24 cellular contexts compared by ENCODE assay signal in the genomic region with DNA sequence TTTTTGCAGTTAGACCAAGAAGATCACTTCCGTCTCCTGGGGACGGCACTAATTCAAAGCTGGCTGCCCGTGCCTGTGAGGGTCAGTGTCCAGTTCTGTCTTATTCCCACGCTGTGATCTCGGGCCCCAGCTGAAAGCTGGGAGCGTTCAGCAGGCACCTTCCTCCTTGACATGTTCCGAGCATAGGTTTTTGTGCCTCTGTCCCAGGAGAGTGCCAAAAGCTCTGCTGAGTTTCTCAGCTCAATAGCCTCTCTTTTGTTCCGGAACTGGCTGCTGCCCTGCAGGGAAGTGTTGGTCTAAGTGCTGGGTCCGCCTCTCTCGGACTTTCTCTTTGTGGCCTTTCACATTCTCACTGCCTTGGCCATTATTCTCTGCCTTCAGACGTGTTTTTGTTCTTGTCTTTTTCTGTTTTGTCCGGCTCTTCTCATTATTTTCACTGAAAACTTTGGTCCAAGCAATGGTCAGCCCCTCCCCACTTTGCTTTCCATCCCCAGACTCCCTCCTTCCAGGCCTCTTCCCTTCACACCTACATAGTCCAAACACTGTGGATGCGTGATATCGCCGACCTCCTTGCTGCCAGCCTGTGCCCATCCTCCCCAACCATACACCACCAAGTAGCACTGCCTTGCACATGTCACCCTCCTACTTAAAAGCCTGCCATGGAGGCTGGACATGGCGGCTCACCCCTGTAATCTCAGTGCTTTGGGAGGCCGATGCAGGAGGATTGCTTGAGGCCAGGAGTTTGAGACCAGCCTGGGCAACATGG.
DNase-seq lines count a peak whose midpoint lies in the region; ATAC-seq, FAIRE-seq and TF ChIP-seq lines count a peak whose summit lies in the region.
"Had no signal": no experiment of that assay in that cellular context is flagged by ENCODE, and none has a peak within 500 bp of the region (broad histone marks: within the 10 kb centered on the region; RNA-seq: fewer than 3 reads in every experiment).

No MANE protein-coding gene starts in this region.

- no peak overlapping the region for H3K27ac Mint-ChIP-seq in activated T-helper 2 cell treated with anti-CD3 and anti-CD28 coated beads, Interferon-gamma antibody, Interleukin-2, Interleukin-4, amounts not matched to agents 10 μg/mL and 5 μg/mL and 100 μg/mL, durations not matched to agents 14 hours and 24 hours and 36 hours
- H3K27ac Mint-ChIP-seq: activated naive CD4-positive, alpha-beta T cell treated with anti-CD3 and anti-CD28 coated beads, Interleukin-2, amount 50 U/mL, for 24 hours; HFFc6; T-helper 17 cell had no signal

- FAIRE-seq in D721Med (lab: Jason Lieb, UNC), result no peak

- no peak overlapping the region for H3K4me3 Mint-ChIP-seq in activated T-helper 2 cell treated with anti-CD3 and anti-CD28 coated beads, Interferon-gamma antibody, Interleukin-2, Interleukin-4, amounts not matched to agents 10 μg/mL and 5 μg/mL and 100 μg/mL, durations not matched to agents 14 hours and 24 hours and 36 hours (ENCODE audit: low read depth)
- H3K4me3 Mint-ChIP-seq: activated naive CD4-positive, alpha-beta T cell treated with anti-CD3 and anti-CD28 coated beads, Interleukin-2, amount 50 U/mL, for 24 hours; HFFc6; T-helper 17 cell had no signal

- H3K36me3 ChIP-seq in ectodermal cell (ENCODE audit: control insufficient read depth, insufficient read depth, low read length), result no peaks in the 10 kb centered on the region
- H3K36me3 ChIP-seq: brain microvascular endothelial cell, esophagus muscularis mucosa, neutrophil, WERI-Rb-1 had no signal

- no peaks in the 10 kb centered on the region for H3K9me3 Mint-ChIP-seq in activated T-helper 2 cell treated with anti-CD3 and anti-CD28 coated beads, Interferon-gamma antibody, Interleukin-2, Interleukin-4, amounts not matched to agents 10 μg/mL and 5 μg/mL and 100 μg/mL, durations not matched to agents 14 hours and 24 hours and 36 hours
- H3K9me3 Mint-ChIP-seq: activated naive CD4-positive, alpha-beta T cell treated with anti-CD3 and anti-CD28 coated beads, Interleukin-2, amount 50 U/mL, for 24 hours had no signal

- no peaks in the 10 kb centered on the region for H3K27me3 ChIP-seq in ectodermal cell (ENCODE audit: control insufficient read depth, insufficient read depth, low read length, poor library complexity, severe bottlenecking)
- H3K27me3 ChIP-seq: brain microvascular endothelial cell, esophagus muscularis mucosa, neutrophil had no signal

- WGBS in ectodermal cell, 2 experiments, result 38% methylated on average over 17 of the region's 17 CpGs

- TF ChIP-seq CTCF in D721Med (IDR thresholded peaks at IDR 0.05; ENCODE audit: insufficient read depth, missing control alignments), result no peak

- in situ Hi-C loops in SK-MEL-5 (cut with HindIII; ENCODE audit: low pct_unique_long_range_greater_than_20kb, low sequenced_read_pairs), result no loop called here

- peak; percentile 17 for DNase-seq in SK-MEL-5 (ENCODE audit: low read depth, low spot score)
- DNase-seq in midbrain (lab: John Stamatoyannopoulos, UW), result peak; percentile 46
- DNase-seq in NCI-H748 (lab: John Stamatoyannopoulos, UW; ENCODE audit: unreplicated experiment), result no peak
- no peak for DNase-seq in activated T-helper 2 cell treated with anti-CD3 and anti-CD28 coated beads, Interferon-gamma antibody, Interleukin-2, Interleukin-4, amounts not matched to agents 10 μg/mL and 5 μg/mL and 100 μg/mL, durations not matched to agents 14 hours and 24 hours and 36 hours (ENCODE audit: low spot score)
- no peak for DNase-seq in D721Med (ENCODE audit: insufficient read length, low spot score)
- DNase-seq: activated CD4-positive, alpha-beta T cell treated with anti-CD3 and anti-CD28 coated beads, Interleukin-2, amount 50 U/mL, for 48 hours; AML-193; brain microvascular endothelial cell; HFFc6; NCI-H1105 treated with DMSO at 0.1 percent for 48 hours; NCI-H2171; NCI-H69; OCI-M1; right cardiac atrium; SHP77; stimulated activated naive CD4-positive, alpha-beta T cell treated with Interleukin-2 at 50 U/mL for 16 hours; T-helper 17 cell; WERI-Rb-1 had no signal

- H3K4me1 ChIP-seq in ectodermal cell (ENCODE audit: control insufficient read depth, insufficient read depth, low read length), result peaks cover 8% of the 10 kb centered on the region

- no peak overlapping the region for H3K4me3 ChIP-seq in ectodermal cell (ENCODE audit: insufficient read depth, low read depth, low read length)
- H3K4me3 ChIP-seq: esophagus muscularis mucosa had no signal

- intact Hi-C loops in activated T-helper 2 cell treated with anti-CD3 and anti-CD28 coated beads, Interferon-gamma antibody, Interleukin-2, Interleukin-4, amounts not matched to agents 10 μg/mL and 5 μg/mL and 100 μg/mL, durations not matched to agents 14 hours and 24 hours and 36 hours (cut with micrococcal nuclease), result no loop called here

- no peaks in the 10 kb centered on the region for H3K9me3 ChIP-seq in ectodermal cell (ENCODE audit: control insufficient read depth, low read length)
- H3K9me3 ChIP-seq: esophagus muscularis mucosa, neutrophil had no signal

- H3K27me3 Mint-ChIP-seq in activated T-helper 2 cell treated with anti-CD3 and anti-CD28 coated beads, Interferon-gamma antibody, Interleukin-2, Interleukin-4, amounts not matched to agents 10 μg/mL and 5 μg/mL and 100 μg/mL, durations not matched to agents 14 hours and 24 hours and 36 hours (ENCODE audit: low read depth), result peaks cover 17% of the 10 kb centered on the region
- H3K27me3 Mint-ChIP-seq: activated naive CD4-positive, alpha-beta T cell treated with anti-CD3 and anti-CD28 coated beads, Interleukin-2, amount 50 U/mL, for 24 hours; T-helper 17 cell had no signal

- H3K27ac ChIP-seq in ectodermal cell (ENCODE audit: insufficient read depth, low read depth, low read length, poor library complexity, severe bottlenecking) (peak overlapping the region; percentile 80), temporal lobe (ENCODE audit: low read depth, low read length) (peak overlapping the region; percentile 56)
- H3K27ac ChIP-seq: brain microvascular endothelial cell, esophagus muscularis mucosa, neutrophil, WERI-Rb-1 had no signal

- no peak for ATAC-seq in GM19324 (IDR thresholded peaks at IDR 0.05; ENCODE audit: low FRiP score, unreplicated experiment)
- ATAC-seq: right cardiac atrium, T-helper 17 cell had no signal

- no peaks in the 10 kb centered on the region for H3K4me1 Mint-ChIP-seq in activated T-helper 2 cell treated with anti-CD3 and anti-CD28 coated beads, Interferon-gamma antibody, Interleukin-2, Interleukin-4, amounts not matched to agents 10 μg/mL and 5 μg/mL and 100 μg/mL, durations not matched to agents 14 hours and 24 hours and 36 hours (ENCODE audit: low read depth)
- H3K4me1 Mint-ChIP-seq: activated naive CD4-positive, alpha-beta T cell treated with anti-CD3 and anti-CD28 coated beads, Interleukin-2, amount 50 U/mL, for 24 hours had no signal

- H3K36me3 Mint-ChIP-seq in activated T-helper 2 cell treated with anti-CD3 and anti-CD28 coated beads, Interferon-gamma antibody, Interleukin-2, Interleukin-4, amounts not matched to agents 10 μg/mL and 5 μg/mL and 100 μg/mL, durations not matched to agents 14 hours and 24 hours and 36 hours (ENCODE audit: low read depth), result no peaks in the 10 kb centered on the region
- H3K36me3 Mint-ChIP-seq: activated naive CD4-positive, alpha-beta T cell treated with anti-CD3 and anti-CD28 coated beads, Interleukin-2, amount 50 U/mL, for 24 hours had no signal

Comparison
In these comparisons a context has a peak if more than half of its experiments do, and no peak if none do; other contexts are left out.
1. DNase-seq: peak in SK-MEL-5 (single experiment) and midbrain (single experiment); none in NCI-H748 (single experiment), activated T-helper 2 cell treated with anti-CD3 and anti-CD28 coated beads, Interferon-gamma antibody, Interleukin-2, Interleukin-4, amounts not matched to agents 10 μg/mL and 5 μg/mL and 100 μg/mL, durations not matched to agents 14 hours and 24 hours and 36 hours (single experiment) and D721Med (single experiment).